34 cellular contexts compared by ENCODE assay signal in the genomic region with DNA sequence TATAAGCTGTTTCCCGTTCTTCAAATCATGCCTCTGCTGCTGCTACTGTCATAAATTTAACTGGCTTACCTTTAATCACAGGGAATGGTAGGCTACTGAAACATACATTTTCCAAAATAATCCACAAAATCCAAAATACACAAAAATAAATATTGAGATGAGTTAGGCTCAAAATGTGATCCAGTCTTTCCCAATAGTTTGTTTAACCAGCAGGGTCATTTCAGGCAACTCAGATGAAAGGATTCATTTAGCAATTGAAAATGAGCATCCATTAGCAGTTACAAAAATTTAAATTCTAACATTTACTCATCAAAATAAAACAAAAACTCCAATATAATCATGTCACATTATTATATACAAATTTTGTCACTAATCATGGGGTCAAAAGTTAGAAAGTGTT.
"Had no signal": no experiment of that assay in that cellular context is flagged by ENCODE, and none has a peak within 500 bp of the region (broad histone marks: within the 10 kb centered on the region; RNA-seq: fewer than 3 reads in every experiment).

No MANE protein-coding gene starts in this region.

- H3K27me3 Mint-ChIP-seq: activated CD4-positive, alpha-beta T cell treated with anti-CD3 and anti-CD28 coated beads for 36 hours; activated CD4-positive, alpha-beta T cell treated with anti-CD3 and anti-CD28 coated beads, Interleukin-2, amount 10 ng/mL, durations not matched to agents 24 days and 14 days; activated CD8-positive, alpha-beta memory T cell treated with anti-CD3 and anti-CD28 coated beads, Interleukin-2, amount 10 ng/mL, durations not matched to agents 7 days and 5 days; activated naive CD4-positive, alpha-beta T cell treated with anti-CD3 and anti-CD28 coated beads, Interleukin-2, amount 50 U/mL, for 24 hours; activated naive CD8-positive, alpha-beta T cell treated with anti-CD3 and anti-CD28 coated beads for 36 hours; activated naive CD8-positive, alpha-beta T cell treated with anti-CD3 and anti-CD28 coated beads, Interleukin-2, amount 50 U/mL, for 24 hours had no signal

- H3K4me3 ChIP-seq: adrenal gland, body of pancreas, breast epithelium, cardiac muscle cell, colonic mucosa, esophagus muscularis mucosa, gastrocnemius medialis, heart left ventricle had no signal

- H3K36me3 ChIP-seq: adrenal gland, breast epithelium, cardiac muscle cell, colonic mucosa, esophagus muscularis mucosa, gastrocnemius medialis, heart left ventricle had no signal

- H3K9me3 ChIP-seq: adrenal gland, body of pancreas, breast epithelium, colonic mucosa, esophagus muscularis mucosa, gastrocnemius medialis, heart left ventricle had no signal

- DNase-seq: activated CD4-positive, alpha-beta memory T cell treated with anti-CD3 and anti-CD28 coated beads for 36 hours; activated CD4-positive, alpha-beta T cell treated with anti-CD3 and anti-CD28 coated beads for 36 hours; activated CD4-positive, alpha-beta T cell treated with anti-CD3 and anti-CD28 coated beads, Interleukin-2, amount 10 ng/mL, durations not matched to agents 24 days and 14 days; activated CD4-positive, CD25-positive, alpha-beta regulatory T cell; activated CD4-positive, CD25-positive, alpha-beta regulatory T cell treated with anti-CD3 and anti-CD28 coated beads, Interleukin-2, amount 50 U/mL, for 72 hours; activated CD8-positive, alpha-beta memory T cell treated with anti-CD3 and anti-CD28 coated beads, Interleukin-2, amount 10 ng/mL, durations not matched to agents 7 days and 5 days; activated CD8-positive, alpha-beta memory T cell treated with anti-CD3 and anti-CD28 coated beads, Interleukin-2, amount 50 U/mL, for 4 hours; activated CD8-positive, alpha-beta T cell treated with anti-CD3 and anti-CD28 coated beads, Interleukin-2, amount 10 ng/mL, durations not matched to agents 7 days and 5 days; activated effector memory CD4-positive, alpha-beta T cell treated with anti-CD3 and anti-CD28 coated beads, Interleukin-2, amount 50 U/mL, for 16 hours; activated naive CD4-positive, alpha-beta T cell treated with anti-CD3 and anti-CD28 coated beads for 36 hours; activated naive CD8-positive, alpha-beta T cell treated with anti-CD3 and anti-CD28 coated beads for 36 hours; activated naive CD8-positive, alpha-beta T cell treated with anti-CD3 and anti-CD28 coated beads, Interleukin-2, amount 50 U/mL, for 24 hours; activated T-cell treated with anti-CD3 and anti-CD28 coated beads, Interleukin-2, amount 50 U/mL, for 1 hour; activated T-cell treated with anti-CD3 and anti-CD28 coated beads, Interleukin-2, amount 50 U/mL, for 48 hours; adrenal gland; amygdala; aorta; body of pancreas; central memory CD4-positive, alpha-beta T cell; cerebellar nuclear complex; colonic mucosa; effector memory CD4-positive, alpha-beta T cell; erythroblast; foreskin keratinocyte; gastrocnemius medialis; glutamatergic neuron; heart left ventricle; T-helper 2 cell had no signal

- H3K36me3 Mint-ChIP-seq: activated CD4-positive, alpha-beta memory T cell treated with anti-CD3 and anti-CD28 coated beads for 36 hours; activated CD8-positive, alpha-beta memory T cell treated with anti-CD3 and anti-CD28 coated beads, Interleukin-2, amount 10 ng/mL, durations not matched to agents 7 days and 5 days; activated naive CD4-positive, alpha-beta T cell treated with anti-CD3 and anti-CD28 coated beads, Interleukin-2, amount 50 U/mL, for 24 hours; activated naive CD8-positive, alpha-beta T cell treated with anti-CD3 and anti-CD28 coated beads for 36 hours had no signal

- H3K9me3 Mint-ChIP-seq: activated CD4-positive, alpha-beta memory T cell treated with anti-CD3 and anti-CD28 coated beads for 36 hours; activated CD4-positive, alpha-beta T cell treated with anti-CD3 and anti-CD28 coated beads, Interleukin-2, amount 10 ng/mL, durations not matched to agents 24 days and 14 days; activated naive CD4-positive, alpha-beta T cell treated with anti-CD3 and anti-CD28 coated beads for 36 hours; activated naive CD4-positive, alpha-beta T cell treated with anti-CD3 and anti-CD28 coated beads, Interleukin-2, amount 50 U/mL, for 24 hours; activated naive CD8-positive, alpha-beta T cell treated with anti-CD3 and anti-CD28 coated beads for 36 hours; activated naive CD8-positive, alpha-beta T cell treated with anti-CD3 and anti-CD28 coated beads, Interleukin-2, amount 50 U/mL, for 24 hours; activated T-helper 1 cell treated with anti-CD3 and anti-CD28 coated beads, Interleukin-12 subunit alpha, Interleukin-12 subunit beta, Interleukin-2, Interleukin-4 antibody, amounts not matched to agents 30 ng/mL and 10 ng/mL and 1 ng/mL, durations not matched to agents 14 hours and 24 hours and 36 hours; activated T-helper 2 cell treated with anti-CD3 and anti-CD28 coated beads, Interferon-gamma antibody, Interleukin-2, Interleukin-4, amounts not matched to agents 10 μg/mL and 5 μg/mL and 100 μg/mL, durations not matched to agents 14 hours and 24 hours and 36 hours had no signal

- H3K27ac ChIP-seq: adrenal gland, body of pancreas, breast epithelium, cardiac muscle cell, colonic mucosa, esophagus muscularis mucosa, foreskin keratinocyte, gastrocnemius medialis, heart left ventricle had no signal

- H3K4me3 Mint-ChIP-seq: activated CD4-positive, alpha-beta memory T cell treated with anti-CD3 and anti-CD28 coated beads for 36 hours; activated CD4-positive, alpha-beta T cell treated with anti-CD3 and anti-CD28 coated beads for 36 hours; activated CD4-positive, alpha-beta T cell treated with anti-CD3 and anti-CD28 coated beads, Interleukin-2, amount 10 ng/mL, durations not matched to agents 24 days and 14 days; activated CD8-positive, alpha-beta memory T cell treated with anti-CD3 and anti-CD28 coated beads, Interleukin-2, amount 10 ng/mL, durations not matched to agents 7 days and 5 days; activated CD8-positive, alpha-beta T cell treated with anti-CD3 and anti-CD28 coated beads, Interleukin-2, amount 10 ng/mL, durations not matched to agents 7 days and 5 days; activated naive CD4-positive, alpha-beta T cell treated with anti-CD3 and anti-CD28 coated beads for 36 hours; activated naive CD4-positive, alpha-beta T cell treated with anti-CD3 and anti-CD28 coated beads, Interleukin-2, amount 50 U/mL, for 24 hours; activated naive CD8-positive, alpha-beta T cell treated with anti-CD3 and anti-CD28 coated beads for 36 hours; activated naive CD8-positive, alpha-beta T cell treated with anti-CD3 and anti-CD28 coated beads, Interleukin-2, amount 50 U/mL, for 24 hours; activated T-helper 1 cell treated with anti-CD3 and anti-CD28 coated beads, Interleukin-12 subunit alpha, Interleukin-12 subunit beta, Interleukin-2, Interleukin-4 antibody, amounts not matched to agents 30 ng/mL and 10 ng/mL and 1 ng/mL, durations not matched to agents 14 hours and 24 hours and 36 hours had no signal

- H3K4me1 Mint-ChIP-seq: activated CD4-positive, alpha-beta T cell treated with anti-CD3 and anti-CD28 coated beads for 36 hours; activated CD4-positive, alpha-beta T cell treated with anti-CD3 and anti-CD28 coated beads, Interleukin-2, amount 10 ng/mL, durations not matched to agents 24 days and 14 days; activated CD8-positive, alpha-beta memory T cell treated with anti-CD3 and anti-CD28 coated beads, Interleukin-2, amount 10 ng/mL, durations not matched to agents 7 days and 5 days; activated naive CD4-positive, alpha-beta T cell treated with anti-CD3 and anti-CD28 coated beads, Interleukin-2, amount 50 U/mL, for 24 hours; activated naive CD8-positive, alpha-beta T cell treated with anti-CD3 and anti-CD28 coated beads for 36 hours; activated naive CD8-positive, alpha-beta T cell treated with anti-CD3 and anti-CD28 coated beads, Interleukin-2, amount 50 U/mL, for 24 hours had no signal

- H3K4me1 ChIP-seq: adrenal gland, body of pancreas, breast epithelium, colonic mucosa, foreskin keratinocyte, gastrocnemius medialis, heart left ventricle had no signal

- ATAC-seq: activated CD4-positive, alpha-beta T cell treated with anti-CD3 and anti-CD28 coated beads for 36 hours; activated CD8-positive, alpha-beta memory T cell treated with anti-CD3 and anti-CD28 coated beads, Interleukin-2, amount 10 ng/mL, durations not matched to agents 7 days and 5 days; activated CD8-positive, alpha-beta T cell treated with anti-CD3 and anti-CD28 coated beads, Interleukin-2, amount 10 ng/mL, durations not matched to agents 7 days and 5 days; activated naive CD8-positive, alpha-beta T cell treated with anti-CD3 and anti-CD28 coated beads, Interleukin-2, amount 50 U/mL, for 24 hours; body of pancreas; foreskin keratinocyte; gastrocnemius medialis; heart left ventricle had no signal

- H3K27me3 ChIP-seq: adrenal gland, body of pancreas, breast epithelium, cardiac muscle cell, colonic mucosa, esophagus muscularis mucosa, foreskin keratinocyte, gastrocnemius medialis, heart left ventricle had no signal

- H3K27ac Mint-ChIP-seq: activated CD4-positive, alpha-beta memory T cell treated with anti-CD3 and anti-CD28 coated beads for 36 hours; activated CD4-positive, alpha-beta T cell treated with anti-CD3 and anti-CD28 coated beads for 36 hours; activated CD4-positive, alpha-beta T cell treated with anti-CD3 and anti-CD28 coated beads, Interleukin-2, amount 10 ng/mL, durations not matched to agents 24 days and 14 days; activated CD8-positive, alpha-beta memory T cell treated with anti-CD3 and anti-CD28 coated beads, Interleukin-2, amount 10 ng/mL, durations not matched to agents 7 days and 5 days; activated CD8-positive, alpha-beta T cell treated with anti-CD3 and anti-CD28 coated beads, Interleukin-2, amount 10 ng/mL, durations not matched to agents 7 days and 5 days; activated naive CD4-positive, alpha-beta T cell treated with anti-CD3 and anti-CD28 coated beads for 36 hours; activated naive CD4-positive, alpha-beta T cell treated with anti-CD3 and anti-CD28 coated beads, Interleukin-2, amount 50 U/mL, for 24 hours; activated naive CD8-positive, alpha-beta T cell treated with anti-CD3 and anti-CD28 coated beads for 36 hours; activated naive CD8-positive, alpha-beta T cell treated with anti-CD3 and anti-CD28 coated beads, Interleukin-2, amount 50 U/mL, for 24 hours; activated T-helper 1 cell treated with anti-CD3 and anti-CD28 coated beads, Interleukin-12 subunit alpha, Interleukin-12 subunit beta, Interleukin-2, Interleukin-4 antibody, amounts not matched to agents 30 ng/mL and 10 ng/mL and 1 ng/mL, durations not matched to agents 14 hours and 24 hours and 36 hours; activated T-helper 2 cell treated with anti-CD3 and anti-CD28 coated beads, Interferon-gamma antibody, Interleukin-2, Interleukin-4, amounts not matched to agents 10 μg/mL and 5 μg/mL and 100 μg/mL, durations not matched to agents 14 hours and 24 hours and 36 hours had no signal
